In genomic region chr10:110651044-110651958, GRCh38 we compare ENCODE assay signal across 9 cellular contexts. TPM values are rescaled to one million over a fixed set of nuclear protein-coding genes. Genes with fewer than 3 reads are reported as not detected.
A peak's percentile ranks its signal among the peaks of the same experiment; 100 is the strongest.
DNase-seq lines count a peak whose midpoint lies in the region; ATAC-seq and TF ChIP-seq lines count a peak whose summit lies in the region.
"Had no signal": no experiment of that assay in that cellular context is flagged by ENCODE, and none has a peak within 500 bp of the region (broad histone marks: within the 10 kb centered on the region; RNA-seq: fewer than 3 reads in every experiment).

No MANE protein-coding gene starts in this region.

- intact Hi-C loops in activated CD4-positive, alpha-beta T cell treated with anti-CD3 and anti-CD28 coated beads for 36 hours (cut with DNase I, micrococcal nuclease): no loop called here
- intact Hi-C loops in Calu3 (cut with micrococcal nuclease; ENCODE audit: unreplicated experiment): no loop called here

- no TSS peak for BruUV-seq in Calu3 (replicated peaks; lab: Mats Ljungman, UMichigan)

- peaks cover 16% of the 10 kb centered on the region for H3K4me1 Mint-ChIP-seq in activated CD4-positive, alpha-beta T cell treated with anti-CD3 and anti-CD28 coated beads for 36 hours
- H3K4me1 Mint-ChIP-seq in Calu3 (ENCODE audit: low read depth, unreplicated experiment) (no peaks in the 10 kb centered on the region), T-helper 17 cell (peaks cover 6% of the 10 kb centered on the region)

- ATAC-seq in activated CD4-positive, alpha-beta T cell treated with anti-CD3 and anti-CD28 coated beads for 36 hours: peak; percentile 71
- ATAC-seq in HG02763 (IDR thresholded peaks at IDR 0.05; ENCODE audit: unreplicated experiment) (peak; percentile 61), T-helper 17 cell (no peak)

- H3K27me3 Mint-ChIP-seq in activated CD4-positive, alpha-beta T cell treated with anti-CD3 and anti-CD28 coated beads for 36 hours: peaks cover 35% of the 10 kb centered on the region
- H3K27me3 Mint-ChIP-seq in Calu3 (ENCODE audit: unreplicated experiment) (peaks cover 9% of the 10 kb centered on the region), T-helper 17 cell (peaks cover 70% of the 10 kb centered on the region)

- no peak overlapping the region for H3K27ac Mint-ChIP-seq in activated CD4-positive, alpha-beta T cell treated with anti-CD3 and anti-CD28 coated beads for 36 hours
- no peak overlapping the region for H3K27ac Mint-ChIP-seq in Calu3 (ENCODE audit: unreplicated experiment)
- no peak overlapping the region for H3K27ac Mint-ChIP-seq in T-helper 17 cell
- H3K27ac Mint-ChIP-seq: CD4-positive, CD25-positive, alpha-beta regulatory T cell had no signal

- in situ Hi-C loops in SK-MEL-5 (cut with HindIII; ENCODE audit: low pct_unique_long_range_greater_than_20kb, low sequenced_read_pairs): no loop called here

- no peaks in the 10 kb centered on the region for H3K36me3 Mint-ChIP-seq in activated CD4-positive, alpha-beta T cell treated with anti-CD3 and anti-CD28 coated beads for 36 hours (ENCODE audit: low read depth)
- no peaks in the 10 kb centered on the region for H3K36me3 Mint-ChIP-seq in Calu3 (ENCODE audit: insufficient read depth, unreplicated experiment)
- peaks cover 2% of the 10 kb centered on the region for H3K36me3 Mint-ChIP-seq in T-helper 17 cell (ENCODE audit: low read depth)
- H3K36me3 Mint-ChIP-seq: CD4-positive, CD25-positive, alpha-beta regulatory T cell had no signal

- POLR2A ChIA-PET in activated CD4-positive, alpha-beta T cell treated with anti-CD3 and anti-CD28 coated beads for 36 hours (lab: Charles Lee): no interaction called here

- H3K9me3 ChIP-seq in T-helper 17 cell (ENCODE audit: control insufficient read depth, low read length, poor library complexity, severe bottlenecking): peaks cover 3% of the 10 kb centered on the region

- CTCF ChIA-PET in activated CD4-positive, alpha-beta T cell treated with anti-CD3 and anti-CD28 coated beads for 36 hours (lab: Charles Lee): interaction anchor here (0.9 kb wide), 1 partner anchor 21 kb away, joined by 3 read pairs; no protein-coding TSS in a partner anchor
- CTCF ChIA-PET in Calu3 (lab: Charles Lee): no interaction called here

- peak; percentile 53 for DNase-seq in activated CD4-positive, alpha-beta T cell treated with anti-CD3 and anti-CD28 coated beads for 36 hours
- DNase-seq in activated CD4-positive, alpha-beta T cell treated with anti-CD3 and anti-CD28 coated beads for 1 hour: no peak
- DNase-seq in SK-MEL-5 (ENCODE audit: low read depth, low spot score): peak; percentile 26
- DNase-seq in islet precursor cell: peak; percentile 59
- no peak for DNase-seq in Calu3
- no peak for DNase-seq in T-helper 17 cell
- no peak for DNase-seq in stimulated activated CD4-positive, alpha-beta T cell treated with anti-CD3 and anti-CD28 coated beads, Interleukin-1b, Interleukin-23, amount 100 ng/mL, for 48 hours

- peak overlapping the region; percentile 32 for H3K4me3 Mint-ChIP-seq in activated CD4-positive, alpha-beta T cell treated with anti-CD3 and anti-CD28 coated beads for 36 hours
- H3K4me3 Mint-ChIP-seq in Calu3 (ENCODE audit: low read depth, unreplicated experiment) (no peak overlapping the region), T-helper 17 cell (no peak overlapping the region)
- H3K4me3 Mint-ChIP-seq: CD4-positive, CD25-positive, alpha-beta regulatory T cell had no signal

- TF ChIP-seq CTCF in Calu3 (IDR thresholded peaks at IDR 0.05; ENCODE audit: unreplicated experiment): no peak

- no peaks in the 10 kb centered on the region for H3K9me3 Mint-ChIP-seq in activated CD4-positive, alpha-beta T cell treated with anti-CD3 and anti-CD28 coated beads for 36 hours (ENCODE audit: low read depth)
- no peaks in the 10 kb centered on the region for H3K9me3 Mint-ChIP-seq in Calu3 (ENCODE audit: low read depth, unreplicated experiment)

RNA-seq across cellular contexts. Expression of gene RBM20, which starts 7.2 kb away (rescaled TPM):
- under 1 TPM; 0.05 to 0.40 TPM for total RNA-seq in activated CD4-positive, alpha-beta T cell treated with anti-CD3 and anti-CD28 coated beads for 36 hours
- 1.0 and 1.2 TPM in 2 replicates for total RNA-seq in SK-MEL-5 (2014; rRNA removed; shearing (Covaris generic))
- polyA plus RNA-seq in SK-MEL-5 (2015; cell fraction: cytosol; rRNA removed): 1.2 and 2.0 TPM in 2 replicates
- polyA plus RNA-seq in SK-MEL-5 (2015; cell fraction: nucleus; rRNA removed): 4.0 and 6.3 TPM in 2 replicates
- total RNA-seq in Calu3 (2022) (0.07 TPM in 1 of 2 replicates, not detected in the other), T-helper 17 cell (not detected)

Comparison
In these comparisons a context has a peak if more than half of its experiments do, and no peak if none do; other contexts are left out.
1. DNase-seq: peak in activated CD4-positive, alpha-beta T cell treated with anti-CD3 and anti-CD28 coated beads for 36 hours (single experiment), SK-MEL-5 (single experiment) and islet precursor cell (single experiment); none in activated CD4-positive, alpha-beta T cell treated with anti-CD3 and anti-CD28 coated beads for 1 hour (single experiment), Calu3 (single experiment), T-helper 17 cell (0 of 3) and stimulated activated CD4-positive, alpha-beta T cell treated with anti-CD3 and anti-CD28 coated beads, Interleukin-1b, Interleukin-23, amount 100 ng/mL, for 48 hours (single experiment).